1 cellular context compared by ENCODE assay signal in genomic region chr20:3157817-3158216, GRCh38.
TF ChIP-seq lines count a peak whose summit lies in the region.

No MANE protein-coding gene starts in this region.

TF ChIP-seq in HepG2, 621 proteins besides CTCF, POLR2A, EP300 and RAD21:
- TF ChIP-seq, protein P1, sequence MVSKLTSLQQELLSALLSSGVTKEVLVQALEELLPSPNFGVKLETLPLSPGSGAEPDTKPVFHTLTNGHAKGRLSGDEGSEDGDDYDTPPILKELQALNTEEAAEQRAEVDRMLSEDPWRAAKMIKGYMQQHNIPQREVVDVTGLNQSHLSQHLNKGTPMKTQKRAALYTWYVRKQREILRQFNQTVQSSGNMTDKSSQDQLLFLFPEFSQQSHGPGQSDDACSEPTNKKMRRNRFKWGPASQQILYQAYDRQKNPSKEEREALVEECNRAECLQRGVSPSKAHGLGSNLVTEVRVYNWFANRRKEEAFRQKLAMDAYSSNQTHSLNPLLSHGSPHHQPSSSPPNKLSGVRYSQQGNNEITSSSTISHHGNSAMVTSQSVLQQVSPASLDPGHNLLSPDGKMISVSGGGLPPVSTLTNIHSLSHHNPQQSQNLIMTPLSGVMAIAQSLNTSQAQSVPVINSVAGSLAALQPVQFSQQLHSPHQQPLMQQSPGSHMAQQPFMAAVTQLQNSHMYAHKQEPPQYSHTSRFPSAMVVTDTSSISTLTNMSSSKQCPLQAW (CRISPR knock-in tag; IDR thresholded peaks at IDR 0.05) = no peak
- TF ChIP-seq KLF6 (CRISPR knock-in tag; IDR thresholded peaks at IDR 0.05) = 0 out of 2 replicates have a peak, but pooled peaks have one; percentile 3
- no peak for TF ChIP-seq ZNF124 (CRISPR knock-in tag; IDR thresholded peaks at IDR 0.05)
- no peak for TF ChIP-seq ZNF749 (CRISPR knock-in tag; IDR thresholded peaks at IDR 0.05; ENCODE audit: borderline replicate concordance)
TF ChIP-seq in HepG2: peak in this region for 1.
